In the genomic region with DNA sequence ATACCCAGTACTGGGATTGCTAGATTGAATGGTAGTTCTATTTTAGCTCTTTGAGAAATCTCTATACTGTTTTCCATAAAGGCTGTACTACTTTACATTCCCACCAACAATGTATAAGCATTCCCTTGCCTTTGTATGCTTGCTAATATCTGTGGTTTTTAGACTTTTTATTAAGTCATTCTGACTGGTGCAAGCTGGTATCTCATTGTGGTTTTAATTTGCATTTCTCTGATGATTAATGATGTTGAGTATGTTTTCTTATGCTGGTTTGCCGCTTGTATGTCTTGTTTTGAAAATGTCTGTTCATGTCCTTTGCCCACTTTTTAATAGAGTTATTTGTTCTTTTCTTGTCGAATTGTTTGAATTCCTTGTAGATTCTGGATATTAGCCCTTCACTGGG, we compare ENCODE assay signal across 16 cellular contexts.
A peak's percentile ranks its signal among the peaks of the same experiment; 100 is the strongest.
DNase-seq lines count a peak whose midpoint lies in the region; TF ChIP-seq lines count a peak whose summit lies in the region.
"Had no signal": no experiment of that assay in that cellular context is flagged by ENCODE, and none has a peak within 500 bp of the region (broad histone marks: within the 10 kb centered on the region; RNA-seq: fewer than 3 reads in every experiment).

No MANE protein-coding gene starts in this region.

- H3K4me3 ChIP-seq in A673 (ENCODE audit: low read depth, low read length, poor library complexity, severe bottlenecking) (no peak overlapping the region), fibroblast of villous mesenchyme (ENCODE audit: low read depth, low read length) (no peak overlapping the region)
- H3K4me3 ChIP-seq: A549 had no signal

- intact Hi-C loops in A673 (cut with micrococcal nuclease; ENCODE audit: unreplicated experiment): no loop called here

- H3K9me3 ChIP-seq in A673 (ENCODE audit: low read depth, low read length, poor library complexity, severe bottlenecking): no peaks in the 10 kb centered on the region
- H3K9me3 ChIP-seq: A549, neutrophil had no signal

- H3K27me3 ChIP-seq in A673 (replicated peaks; ENCODE audit: insufficient read depth, low read depth, low read length, poor library complexity): no peaks in the 10 kb centered on the region
- H3K27me3 ChIP-seq: neutrophil had no signal

- no peak for TF ChIP-seq CTCF in A673 (conservative IDR thresholded peaks at IDR 0.05; ENCODE audit: low read depth, low read length)
- no peak for TF ChIP-seq CTCF in fibroblast of villous mesenchyme (IDR thresholded peaks at IDR 0.05; ENCODE audit: insufficient read depth, low read depth, low read length)
- TF ChIP-seq CTCF in GM10266 (IDR thresholded peaks at IDR 0.05; ENCODE audit: control insufficient read depth, insufficient read depth, low read depth, missing control alignments): no peak
- TF ChIP-seq CTCF in GM20000 (IDR thresholded peaks at IDR 0.05; ENCODE audit: extremely low read depth, missing control alignments): no peak

- no peaks in the 10 kb centered on the region for H3K36me3 ChIP-seq in A673 (ENCODE audit: insufficient read depth, low read length, poor library complexity, severe bottlenecking)
- H3K36me3 ChIP-seq: neutrophil had no signal

- DNase-seq in A673 (ENCODE audit: low spot score) (no peak), HT1080 (ENCODE audit: low read depth) (peak; percentile 71), amniotic epithelial cell (ENCODE audit: low read depth) (peak; percentile 92), fibroblast of villous mesenchyme (ENCODE audit: low read depth) (peak; percentile 84), GM10266 (ENCODE audit: extremely low spot score) (no peak), SIG-M5 (lab: John Stamatoyannopoulos, UW) (no peak), GM20000 (ENCODE audit: low spot score) (no peak)
- DNase-seq in activated CD8-positive, alpha-beta memory T cell treated with anti-CD3 and anti-CD28 coated beads for 24 hours: no peak
- DNase-seq: activated CD4-positive, CD25-positive, alpha-beta regulatory T cell; activated naive CD4-positive, alpha-beta T cell treated with Interleukin-2 at 50 U/mL for 16 hours; Calu3; mesendoderm; NCI-H2171; substantia nigra had no signal

- CTCF ChIA-PET in A673 (lab: Charles Lee): no interaction called here

- H3K27ac ChIP-seq in A673 (ENCODE audit: low read depth, low read length, poor library complexity, severe bottlenecking): peak overlapping the region; percentile 7
- H3K27ac ChIP-seq: A549, neutrophil had no signal

- H3K4me1 ChIP-seq in A673 (ENCODE audit: insufficient read depth, low read length, poor library complexity, severe bottlenecking): peaks cover 29% of the 10 kb centered on the region
- H3K4me1 ChIP-seq: A549 had no signal

- BruUV-seq in A673 (replicated peaks; lab: Mats Ljungman, UMichigan): no TSS peak

- POLR2A ChIA-PET in A673 (lab: Charles Lee; ENCODE audit: low non-redundant PET): no interaction called here

Comparison
In these comparisons a context has a peak if more than half of its experiments do, and no peak if none do; other contexts are left out.
1. DNase-seq: peak in HT1080 (single experiment), amniotic epithelial cell (single experiment) and fibroblast of villous mesenchyme (single experiment); none in A673 (single experiment), GM10266 (single experiment), SIG-M5 (single experiment), GM20000 (single experiment) and activated CD8-positive, alpha-beta memory T cell treated with anti-CD3 and anti-CD28 coated beads for 24 hours (single experiment).